ENCODE assay signal across 26 cellular contexts in the genomic region with DNA sequence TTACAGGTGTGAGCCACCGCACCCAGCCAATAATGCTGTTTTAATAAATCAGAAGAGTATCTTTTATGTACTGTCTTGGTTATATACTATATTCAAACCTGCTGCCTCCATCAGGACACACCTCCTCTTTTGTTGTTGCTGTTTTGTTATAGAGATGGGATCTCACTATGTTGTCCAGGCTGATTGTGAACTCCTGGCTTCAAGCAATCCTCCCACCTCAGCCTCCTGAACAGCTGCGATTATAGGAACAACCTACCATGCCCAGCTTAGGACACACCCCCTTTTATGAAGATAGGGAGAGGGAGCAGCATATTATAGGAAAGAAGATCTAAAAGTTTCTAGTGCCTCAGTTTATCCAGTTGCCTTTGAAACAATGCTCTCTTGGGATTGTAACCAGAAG.
DNase-seq lines count a peak whose midpoint lies in the region; ATAC-seq, FAIRE-seq and TF ChIP-seq lines count a peak whose summit lies in the region.
"Had no signal": no experiment of that assay in that cellular context is flagged by ENCODE, and none has a peak within 500 bp of the region (broad histone marks: within the 10 kb centered on the region; RNA-seq: fewer than 3 reads in every experiment).

No MANE protein-coding gene starts in this region.

- H3K4me1 ChIP-seq in HepG2 (ENCODE audit: insufficient read depth, low read length), result no peaks in the 10 kb centered on the region
- peaks cover 0 to 7% (median 0%) of the 10 kb centered on the region in 4 donors for H3K4me1 ChIP-seq in right lobe of liver
- no peaks in the 10 kb centered on the region for H3K4me1 ChIP-seq in K562 (replicated peaks in 1 of 2; ENCODE audit: control insufficient read depth in 2 of 2, insufficient read depth in 2 of 2, low read length in 2 of 2)
- no peaks in the 10 kb centered on the region for H3K4me1 ChIP-seq in neuronal stem cell (ENCODE audit: control insufficient read depth in 2 of 2, insufficient read depth in 1 of 2, low read depth in 1 of 2, low read length in 2 of 2)
- H3K4me1 ChIP-seq in OCI-LY7 (ENCODE audit: insufficient read depth, low read length, poor library complexity, severe bottlenecking), result no peaks in the 10 kb centered on the region
- H3K4me1 ChIP-seq in right atrium auricular region, result no peaks in the 10 kb centered on the region
- H3K4me1 ChIP-seq: A549; BLaER1 treated with 17β-estradiol and CSF1 and Interleukin-3, amounts not matched to agents 10 nM and 100 nM had no signal

- POLR2A ChIA-PET in HepG2 (lab: Yijun Ruan, JAX) (no interaction called here), K562 (lab: Yijun Ruan, JAX) (no interaction called here), OCI-LY7 (lab: Charles Lee) (interaction anchor here (0.5 kb wide), 1 partner anchor 66 kb away, joined by 6 read pairs; no protein-coding TSS in a partner anchor)

- no peaks in the 10 kb centered on the region for H3K9me2 ChIP-seq in OCI-LY7 (ENCODE audit: insufficient read depth, low read length)

- no peak overlapping the region for H2BK15ac ChIP-seq in neuronal stem cell (ENCODE audit: low read length)

- H4K8ac ChIP-seq in neuronal stem cell (ENCODE audit: low read depth, low read length), result no peak overlapping the region

- no peak overlapping the region for H3K23ac ChIP-seq in neuronal stem cell (ENCODE audit: low read depth, low read length, poor library complexity)

- TF ChIP-seq EP300 in HepG2 (IDR thresholded peaks at IDR 0.05; ENCODE audit: low read depth in 2 of 2, low read length in 2 of 2), result no peak
- no peak for TF ChIP-seq EP300 in HepG2 (CRISPR knock-in tag; IDR thresholded peaks at IDR 0.05; ENCODE audit: borderline replicate concordance)
- no peak for TF ChIP-seq EP300 in K562 (IDR thresholded peaks at IDR 0.05; ENCODE audit: low read length)

- H3K4ac ChIP-seq in neuronal stem cell (ENCODE audit: low read length), result peak overlapping the region; percentile 76

- TF ChIP-seq CTCF in HepG2 (CRISPR knock-in tag; IDR thresholded peaks at IDR 0.05) (no peak), right lobe of liver (IDR thresholded peaks at IDR 0.05) (no peak), K562 (IDR thresholded peaks at IDR 0.05 in 2 of 3, conservative IDR thresholded peaks at IDR 0.05 in 1 of 3; ENCODE audit: insufficient read depth in 2 of 3, low read depth in 1 of 3, low read length in 3 of 3) (no peak), OCI-LY7 (conservative IDR thresholded peaks at IDR 0.05; ENCODE audit: low read length) (no peak), right atrium auricular region (IDR thresholded peaks at IDR 0.05) (no peak)

- intact Hi-C loops in HepG2 (cut with micrococcal nuclease; ENCODE audit: unreplicated experiment), result no loop called here
- intact Hi-C loops in right lobe of liver (cut with DNase I), result no loop called here
- intact Hi-C loops in K562 (cut with micrococcal nuclease), result no loop called here
- intact Hi-C loops in OCI-LY7 (cut with micrococcal nuclease; ENCODE audit: unreplicated experiment), result no loop called here

- H3K9me1 ChIP-seq in K562 (ENCODE audit: control insufficient read depth, insufficient read depth, low read length), result no peaks in the 10 kb centered on the region

- H2BK12ac ChIP-seq in neuronal stem cell (ENCODE audit: low read length), result no peak overlapping the region

- H3K4me2 ChIP-seq in HepG2 (ENCODE audit: low read depth, low read length), result no peak overlapping the region
- no peak overlapping the region for H3K4me2 ChIP-seq in K562 (ENCODE audit: insufficient read depth, low read length)
- no peak overlapping the region for H3K4me2 ChIP-seq in neuronal stem cell (ENCODE audit: insufficient read depth, low read length, poor library complexity, severe bottlenecking)
- H3K4me2 ChIP-seq in OCI-LY7 (ENCODE audit: low read length), result no peak overlapping the region
- H3K4me2 ChIP-seq: A549; BLaER1 treated with 17β-estradiol and CSF1 and Interleukin-3, amounts not matched to agents 10 nM and 100 nM had no signal

- WGBS in HepG2 (ENCODE audit: low lambda C conversion rate), result 100% methylated on average over 2 of the region's 2 CpGs
- WGBS in right lobe of liver (ENCODE audit: insufficient coverage, low coverage, low lambda C conversion rate, missing lambda C conversion rate), result 92% methylated on average over 2 of the region's 2 CpGs
- WGBS in K562 (ENCODE audit: insufficient coverage, low coverage, missing lambda C conversion rate), result 89% methylated on average over 2 of the region's 2 CpGs
- no CpG with 5 or more reads among the region's 2 CpGs for WGBS in neuronal stem cell (ENCODE audit: extremely low coverage in 2 of 2, insufficient read length in 2 of 2, insufficient replicate concordance in 1 of 2), 2 donors

- no peak overlapping the region for H3K27ac ChIP-seq in HepG2 (ENCODE audit: extremely low read length, insufficient read depth, low read length)
- no peak overlapping the region for H3K27ac ChIP-seq in right lobe of liver
- no peak overlapping the region for H3K27ac ChIP-seq in K562 (ENCODE audit: extremely low read depth, low read depth, low read length)
- peak overlapping the region; percentile 43 for H3K27ac ChIP-seq in epithelial cell of prostate
- no peak overlapping the region for H3K27ac ChIP-seq in neuronal stem cell (replicated peaks; ENCODE audit: low read length)
- H3K27ac ChIP-seq in OCI-LY7 (ENCODE audit: low read depth, low read length, poor library complexity, severe bottlenecking), result no peak overlapping the region
- H3K27ac ChIP-seq in right atrium auricular region, result no peak overlapping the region
- H3K27ac ChIP-seq: 22Rv1; A549; BLaER1 treated with 17β-estradiol and CSF1 and Interleukin-3, amounts not matched to agents 10 nM and 100 nM; C4-2B had no signal

- H2BK5ac ChIP-seq in neuronal stem cell (ENCODE audit: low read length), result no peak overlapping the region

- in situ Hi-C loops in HepG2 (cut with HindIII; ENCODE audit: extremely low pct_ligation_motif_present, low pct_unique_long_range_greater_than_20kb), result no loop called here
- in situ Hi-C loops in K562 (cut with MboI), result no loop called here

- H3K14ac ChIP-seq in neuronal stem cell (ENCODE audit: low read length), result no peak overlapping the region

- no peak overlapping the region for H3K18ac ChIP-seq in neuronal stem cell (ENCODE audit: low read length)

- H2BK120ac ChIP-seq in neuronal stem cell (ENCODE audit: low read depth, low read length), result no peak overlapping the region

- H3K4me3 ChIP-seq in HepG2 (replicated peaks in 1 of 3; ENCODE audit: insufficient read depth in 1 of 3, low read depth in 2 of 3, low read length in 3 of 3) (no peak overlapping the region), right lobe of liver (no peak overlapping the region), K562 (no peak overlapping the region), neuronal stem cell (ENCODE audit: low read length in 2 of 2) (no peak overlapping the region), OCI-LY7 (ENCODE audit: low read depth, low read length, poor library complexity, severe bottlenecking) (no peak overlapping the region), right atrium auricular region (no peak overlapping the region)
- H3K4me3 ChIP-seq: A549; BLaER1 treated with 17β-estradiol and CSF1 and Interleukin-3, amounts not matched to agents 10 nM and 100 nM; GM12878 had no signal

- TF ChIP-seq POLR2A in HepG2 (IDR thresholded peaks at IDR 0.05; ENCODE audit: insufficient read depth in 1 of 2, low read depth in 2 of 2, low read length in 2 of 2) (no peak), right lobe of liver (IDR thresholded peaks at IDR 0.05) (no peak), K562 (conservative IDR thresholded peaks at IDR 0.05) (no peak)

- TF ChIP-seq RAD21 in HepG2 (CRISPR knock-in tag; IDR thresholded peaks at IDR 0.05), result no peak
- no peak for TF ChIP-seq RAD21 in K562 (CRISPR knock-in tag; conservative IDR thresholded peaks at IDR 0.05 in 1 of 2, IDR thresholded peaks at IDR 0.05 in 1 of 2)

- FAIRE-seq in HepG2 (lab: Jason Lieb, UNC) (no peak), K562 (lab: Jason Lieb, UNC) (no peak)
- FAIRE-seq: A549, GM12878, GM12892, GM18507 had no signal

- no peak overlapping the region for H2AK5ac ChIP-seq in neuronal stem cell (ENCODE audit: low read depth, low read length)

- H3K36me3 ChIP-seq in HepG2 (replicated peaks in 1 of 2; ENCODE audit: control insufficient read depth in 1 of 2, insufficient read depth in 2 of 2, low read length in 2 of 2), result peaks cover 3 to 25% of the 10 kb centered on the region in 2 experiments; a peak in 3 of 5 replicates
- no peaks in the 10 kb centered on the region for H3K36me3 ChIP-seq in right lobe of liver
- H3K36me3 ChIP-seq in K562 (ENCODE audit: control insufficient read depth, insufficient read depth, low read length), result peaks cover 77% of the 10 kb centered on the region
- H3K36me3 ChIP-seq in neuronal stem cell (replicated peaks in 1 of 2; ENCODE audit: control insufficient read depth in 2 of 2, insufficient read depth in 2 of 2, low read length in 2 of 2), result peaks cover 5 to 99% of the 10 kb centered on the region in 2 donors
- H3K36me3 ChIP-seq in OCI-LY7 (ENCODE audit: insufficient read depth, low read length), result peaks cover 99% of the 10 kb centered on the region
- H3K36me3 ChIP-seq in right atrium auricular region, result peaks cover 19% of the 10 kb centered on the region

- no TSS peak for BruUV-seq in HepG2 (replicated peaks; lab: Mats Ljungman, UMichigan)
- BruUV-seq in K562 (replicated peaks; lab: Mats Ljungman, UMichigan), result no TSS peak
- BruUV-seq in OCI-LY7 (replicated peaks; lab: Mats Ljungman, UMichigan), result no TSS peak

- ATAC-seq in HepG2 (no peak), right lobe of liver (no peak), K562 (no peak), HG03045 (IDR thresholded peaks at IDR 0.05; ENCODE audit: unreplicated experiment) (no peak)
- ATAC-seq: A549, GM12878 had no signal

- H3K79me2 ChIP-seq in HepG2 (ENCODE audit: insufficient read depth, low read length) (no peaks in the 10 kb centered on the region), K562 (ENCODE audit: control insufficient read depth, insufficient read depth, low read length) (no peaks in the 10 kb centered on the region), OCI-LY7 (ENCODE audit: insufficient read depth, low read depth, low read length) (no peaks in the 10 kb centered on the region)

- CTCF ChIA-PET in HepG2 (lab: Yijun Ruan, JAX; ENCODE audit: low intra/inter-chr PET ratio, low total read pairs), result no interaction called here
- CTCF ChIA-PET in K562 (lab: Yijun Ruan, JAX; ENCODE audit: low intra/inter-chr PET ratio), result no interaction called here
- CTCF ChIA-PET in OCI-LY7 (lab: Charles Lee; ENCODE audit: unreplicated experiment), result no interaction called here

- H3K27me3 ChIP-seq in HepG2 (ENCODE audit: control insufficient read depth in 1 of 2, insufficient read depth in 2 of 2, low read length in 2 of 2) (no peaks in the 10 kb centered on the region; a peak in 1 of 5 replicates), right lobe of liver (no peaks in the 10 kb centered on the region), K562 (ENCODE audit: control insufficient read depth in 2 of 2, insufficient read depth in 2 of 2, low read length in 2 of 2) (no peaks in the 10 kb centered on the region), neuronal stem cell (ENCODE audit: control insufficient read depth in 3 of 3, insufficient read depth in 3 of 3, low read depth in 1 of 3, low read length in 3 of 3) (no peaks in the 10 kb centered on the region), right atrium auricular region (no peaks in the 10 kb centered on the region)
- H3K27me3 ChIP-seq: BLaER1 treated with 17β-estradiol and CSF1 and Interleukin-3, amounts not matched to agents 10 nM and 100 nM had no signal

- H3K9me3 ChIP-seq in HepG2 (ENCODE audit: low read length) (no peaks in the 10 kb centered on the region), right lobe of liver (no peaks in the 10 kb centered on the region), K562 (replicated peaks; ENCODE audit: control insufficient read depth, insufficient read depth, low read depth, low read length) (no peaks in the 10 kb centered on the region), neuronal stem cell (replicated peaks in 1 of 2; ENCODE audit: control insufficient read depth in 2 of 2, insufficient read depth in 1 of 2, low read depth in 1 of 2, low read length in 2 of 2) (no peaks in the 10 kb centered on the region), OCI-LY7 (ENCODE audit: low read length) (no peaks in the 10 kb centered on the region), right atrium auricular region (no peaks in the 10 kb centered on the region)
- H3K9me3 ChIP-seq: A549; BLaER1 treated with 17β-estradiol and CSF1 and Interleukin-3, amounts not matched to agents 10 nM and 100 nM had no signal

- no peaks in the 10 kb centered on the region for H3K79me1 ChIP-seq in neuronal stem cell (ENCODE audit: low read depth, low read length)

- DNase-seq in HepG2 (ENCODE audit: low spot score) (no peak), right lobe of liver (no peak), K562 (ENCODE audit: extremely low read depth in 1 of 4, low spot score in 3 of 4) (no peak), epithelial cell of prostate (ENCODE audit: low read depth, low spot score) (no peak), neuronal stem cell (ENCODE audit: low spot score) (no peak), OCI-LY7 (ENCODE audit: low spot score) (no peak), right atrium auricular region (ENCODE audit: low spot score) (no peak)
- DNase-seq: AML-193; CD4-positive, alpha-beta T cell; CD8-positive, alpha-beta memory T cell; COR-L47; DMS 273 treated with DMSO at 0.1 percent for 48 hours; DMS153; DMS53; DMS79; DND-41; EL; GDM1 had no signal

- H4K91ac ChIP-seq in neuronal stem cell (ENCODE audit: low read depth, low read length, poor library complexity), result no peak overlapping the region

- no peak overlapping the region for H2AFZ ChIP-seq in HepG2 (ENCODE audit: low read length)
- no peak overlapping the region for H2AFZ ChIP-seq in K562 (ENCODE audit: low read depth, low read length)
- no peak overlapping the region for H2AFZ ChIP-seq in neuronal stem cell (ENCODE audit: low read length)
- H2AFZ ChIP-seq in OCI-LY7 (ENCODE audit: low read length), result no peak overlapping the region

- H3K9ac ChIP-seq in HepG2 (ENCODE audit: insufficient read depth, low read depth, low read length) (no peak overlapping the region), K562 (ENCODE audit: insufficient read depth in 1 of 2, low read depth in 2 of 2, low read length in 2 of 2) (no peak overlapping the region), neuronal stem cell (ENCODE audit: low read depth, low read length, poor library complexity) (no peak overlapping the region)
- H3K9ac ChIP-seq: BLaER1 treated with 17β-estradiol and CSF1 and Interleukin-3, amounts not matched to agents 10 nM and 100 nM had no signal

- H4K20me1 ChIP-seq in HepG2 (ENCODE audit: insufficient read depth, low read length) (no peaks in the 10 kb centered on the region), K562 (replicated peaks; ENCODE audit: control insufficient read depth, insufficient read depth, low read length) (no peaks in the 10 kb centered on the region), OCI-LY7 (ENCODE audit: insufficient read depth, low read length) (no peaks in the 10 kb centered on the region)
